13 cellular contexts compared by ENCODE assay signal in the genomic region with DNA sequence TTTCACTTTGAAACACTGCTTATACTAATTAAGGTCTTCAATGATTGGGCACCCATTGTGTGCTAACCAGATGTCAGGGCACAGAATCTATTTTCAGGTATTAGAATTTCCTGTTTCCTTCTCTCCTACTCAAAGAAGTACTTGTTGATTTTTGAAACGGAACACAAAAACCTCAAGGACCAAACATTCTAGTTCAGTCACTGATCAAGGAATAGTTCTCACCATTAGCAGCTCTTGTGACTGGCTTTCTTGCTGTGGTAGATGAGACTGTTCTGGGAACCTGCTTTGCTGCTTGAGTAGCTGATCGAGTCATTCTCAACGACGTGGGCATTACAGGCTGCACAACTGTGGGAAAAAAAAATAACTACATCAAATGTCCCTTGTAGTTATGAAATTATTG. TPM values are rescaled to one million over a fixed set of nuclear protein-coding genes. Genes with fewer than 3 reads are reported as not detected.
DNase-seq lines count a peak whose midpoint lies in the region; ATAC-seq and TF ChIP-seq lines count a peak whose summit lies in the region.
"Had no signal": no experiment of that assay in that cellular context is flagged by ENCODE, and none has a peak within 500 bp of the region (broad histone marks: within the 10 kb centered on the region; RNA-seq: fewer than 3 reads in every experiment).

No MANE protein-coding gene starts in this region.

- peaks cover 3 to 39% (median 29%) of the 10 kb centered on the region in 4 donors for H3K4me1 Mint-ChIP-seq in CD4-positive, CD25-positive, alpha-beta regulatory T cell

- peak; percentile 28 to 42 for ATAC-seq in CD4-positive, CD25-positive, alpha-beta regulatory T cell (ENCODE audit: low read depth in 2 of 2)
- ATAC-seq in HG02938 (IDR thresholded peaks at IDR 0.05; ENCODE audit: unreplicated experiment): peak; percentile 64
- ATAC-seq: Panc1 had no signal

- TF ChIP-seq CTCF in mammary epithelial cell (conservative IDR thresholded peaks at IDR 0.05 in 1 of 2, IDR thresholded peaks at IDR 0.05 in 1 of 2; ENCODE audit: extremely low read depth in 1 of 2, insufficient read depth in 1 of 2, low read depth in 1 of 2, low read length in 2 of 2) (no peak), smooth muscle cell (IDR thresholded peaks at IDR 0.05; ENCODE audit: borderline replicate concordance, insufficient read depth, poor library complexity, severe bottlenecking) (no peak), BE2C (IDR thresholded peaks at IDR 0.05; ENCODE audit: low read depth, low read length) (no peak)

- DNase-seq in CD4-positive, CD25-positive, alpha-beta regulatory T cell: no peak
- DNase-seq in GM19238 (ENCODE audit: insufficient read length, low spot score) (peak; percentile 16), mammary epithelial cell (peak; percentile 14), smooth muscle cell (lab: John Stamatoyannopoulos, UW; ENCODE audit: unreplicated experiment) (no peak), BE2C (no peak), mesenteric fat pad (ENCODE audit: low spot score) (no peak), NCI-H1105 treated with DMSO at 0.1 percent for 48 hours (lab: John Stamatoyannopoulos, UW) (no peak)
- DNase-seq: activated CD4-positive, alpha-beta T cell treated with anti-CD3 and anti-CD28 coated beads, Interleukin-2, amount 50 U/mL, for 4 hours; hypothalamus; MG63 had no signal

- H3F3A ChIP-seq in smooth muscle cell (ENCODE audit: low read depth): no peaks in the 10 kb centered on the region

- intact Hi-C loops in mammary epithelial cell (cut with micrococcal nuclease): no loop called here

- peak overlapping the region; percentile 43 to 89 (median 72) for H3K27ac Mint-ChIP-seq in CD4-positive, CD25-positive, alpha-beta regulatory T cell

- in situ Hi-C loops in mammary epithelial cell (cut with MboI; ENCODE audit: low sequenced_read_pairs in 2 of 2): no loop called here

- H4K20me1 ChIP-seq in mammary epithelial cell (ENCODE audit: insufficient read depth, low read length): no peaks in the 10 kb centered on the region
- H4K20me1 ChIP-seq in smooth muscle cell (ENCODE audit: low read depth): no peaks in the 10 kb centered on the region

- H3K4me2 ChIP-seq in mammary epithelial cell (ENCODE audit: insufficient read depth, low read depth, low read length) (no peak overlapping the region), smooth muscle cell (no peak overlapping the region)

- no peaks in the 10 kb centered on the region for H3K36me3 Mint-ChIP-seq in CD4-positive, CD25-positive, alpha-beta regulatory T cell

- CTCF ChIA-PET in mammary epithelial cell (lab: Charles Lee; ENCODE audit: low non-redundant PET): no interaction called here

- peak overlapping the region; percentile 66 for H3K4me3 ChIP-seq in CD4-positive, CD25-positive, alpha-beta regulatory T cell (ENCODE audit: low read depth, low read length)
- H3K4me3 ChIP-seq in mammary epithelial cell (replicated peaks in 1 of 3; ENCODE audit: insufficient read depth in 1 of 3, low read depth in 2 of 3, low read length in 3 of 3): no peak overlapping the region
- H3K4me3 ChIP-seq in smooth muscle cell: no peak overlapping the region
- no peak overlapping the region for H3K4me3 ChIP-seq in BE2C (ENCODE audit: low read depth, low read length)
- H3K4me3 ChIP-seq: MG63 had no signal

- no TSS peak for BruUV-seq in mammary epithelial cell (replicated peaks; lab: Mats Ljungman, UMichigan)

- H3K27me3 Mint-ChIP-seq in CD4-positive, CD25-positive, alpha-beta regulatory T cell: no peaks in the 10 kb centered on the region

- H2AFZ ChIP-seq in mammary epithelial cell (ENCODE audit: low read depth, low read length) (no peak overlapping the region), smooth muscle cell (ENCODE audit: low read depth) (no peak overlapping the region)

- peaks cover 29% of the 10 kb centered on the region for H3K4me1 ChIP-seq in CD4-positive, CD25-positive, alpha-beta regulatory T cell (ENCODE audit: control insufficient read depth, insufficient read depth, low read length, poor library complexity, severe bottlenecking)
- H3K4me1 ChIP-seq in mammary epithelial cell (ENCODE audit: insufficient read depth, low read length): no peaks in the 10 kb centered on the region
- H3K4me1 ChIP-seq in smooth muscle cell (ENCODE audit: low read depth): no peaks in the 10 kb centered on the region
- no peaks in the 10 kb centered on the region for H3K4me1 ChIP-seq in BE2C

- H3K27me3 ChIP-seq in CD4-positive, CD25-positive, alpha-beta regulatory T cell (ENCODE audit: control insufficient read depth, insufficient read depth, low read length): no peaks in the 10 kb centered on the region
- H3K27me3 ChIP-seq in mammary epithelial cell (ENCODE audit: insufficient read depth, low read length) (no peaks in the 10 kb centered on the region), smooth muscle cell (ENCODE audit: low read depth) (no peaks in the 10 kb centered on the region), BE2C (no peaks in the 10 kb centered on the region)
- H3K27me3 ChIP-seq: MG63, neutrophil had no signal

- H3K27ac ChIP-seq in CD4-positive, CD25-positive, alpha-beta regulatory T cell (ENCODE audit: insufficient read depth, low read length, poor library complexity, severe bottlenecking): peak overlapping the region; percentile 48
- H3K27ac ChIP-seq in mammary epithelial cell (ENCODE audit: insufficient read depth, low read depth, low read length) (no peak overlapping the region), smooth muscle cell (ENCODE audit: low read depth) (no peak overlapping the region)
- H3K27ac ChIP-seq: neutrophil had no signal

- 86% methylated on average over 4 of the region's 4 CpGs for WGBS in mammary epithelial cell (ENCODE audit: low coverage, missing lambda C conversion rate)
- 84% methylated on average over 4 of the region's 4 CpGs for WGBS in smooth muscle cell (ENCODE audit: low lambda C conversion rate)

- H3K36me3 ChIP-seq in CD4-positive, CD25-positive, alpha-beta regulatory T cell (ENCODE audit: control insufficient read depth, insufficient read depth, low read length): no peaks in the 10 kb centered on the region
- H3K36me3 ChIP-seq in mammary epithelial cell (ENCODE audit: insufficient read depth, low read length): peaks cover 30% of the 10 kb centered on the region
- H3K36me3 ChIP-seq in smooth muscle cell (ENCODE audit: low read depth): no peaks in the 10 kb centered on the region
- peaks cover 69% of the 10 kb centered on the region for H3K36me3 ChIP-seq in BE2C

- dilution Hi-C loops in mammary epithelial cell (cut with HindIII; ENCODE audit: low sequenced_read_pairs): no loop called here

- peak overlapping the region; percentile 11 to 57 (median 31) for H3K4me3 Mint-ChIP-seq in CD4-positive, CD25-positive, alpha-beta regulatory T cell

- H3K79me2 ChIP-seq in mammary epithelial cell (ENCODE audit: insufficient read depth, low read length): peaks cover 12% of the 10 kb centered on the region
- peaks cover 6% of the 10 kb centered on the region for H3K79me2 ChIP-seq in smooth muscle cell (ENCODE audit: low read depth)

- H3K9ac ChIP-seq in mammary epithelial cell (ENCODE audit: insufficient read depth, low read length): no peak overlapping the region
- H3K9ac ChIP-seq in smooth muscle cell (ENCODE audit: low read depth): no peak overlapping the region

- H3K9me3 ChIP-seq in CD4-positive, CD25-positive, alpha-beta regulatory T cell (ENCODE audit: control insufficient read depth in 2 of 2, low read length in 2 of 2): no peaks in the 10 kb centered on the region
- no peaks in the 10 kb centered on the region for H3K9me3 ChIP-seq in mammary epithelial cell (replicated peaks; ENCODE audit: insufficient read depth, low read length)
- no peaks in the 10 kb centered on the region for H3K9me3 ChIP-seq in smooth muscle cell (replicated peaks; ENCODE audit: low read depth)
- H3K9me3 ChIP-seq in BE2C: no peaks in the 10 kb centered on the region
- H3K9me3 ChIP-seq: MG63, neutrophil had no signal

- H3K9me3 Mint-ChIP-seq in CD4-positive, CD25-positive, alpha-beta regulatory T cell: no peaks in the 10 kb centered on the region

RNA-seq across cellular contexts. Expression of a gene that starts 11.0 kb away (rescaled TPM):
- total RNA-seq in CD4-positive, CD25-positive, alpha-beta regulatory T cell: 0.67 TPM
- polyA plus RNA-seq in CD4-positive, CD25-positive, alpha-beta regulatory T cell: 1 to 10 TPM; 1.2 to 4.1 (median 2.1) TPM
- 10 to 100 TPM in 1 of 2 donors, under 1 TPM in 1; 0.50 to 33.9 TPM for total RNA-seq in mammary epithelial cell
- 18.1 TPM for polyA plus RNA-seq in mammary epithelial cell
- polyA minus RNA-seq in mammary epithelial cell: 3.8 TPM
- total RNA-seq in smooth muscle cell: 5.3 and 8.0 TPM in 2 replicates
- polyA plus RNA-seq in smooth muscle cell: 5.3 and 7.5 TPM in 2 replicates
- 1.3 TPM for polyA plus RNA-seq in BE2C (2012; ENCODE audit: insufficient read depth, insufficient read length, low read depth)
- not detected for total RNA-seq in mesenteric fat pad

RNA-seq across cellular contexts. Expression of a gene that starts 51.4 kb away (rescaled TPM):
- 58.6 TPM for total RNA-seq in CD4-positive, CD25-positive, alpha-beta regulatory T cell
- 100 to 1,000 TPM; 163 to 313 (median 194) TPM for polyA plus RNA-seq in CD4-positive, CD25-positive, alpha-beta regulatory T cell
- total RNA-seq in mammary epithelial cell: 100 to 1,000 TPM; 138 to 232 TPM
- 156 TPM for polyA plus RNA-seq in mammary epithelial cell
- polyA minus RNA-seq in mammary epithelial cell: 47.3 TPM
- total RNA-seq in smooth muscle cell: 166 and 170 TPM in 2 replicates
- polyA plus RNA-seq in smooth muscle cell: 201 and 234 TPM in 2 replicates
- 22.8 TPM for polyA plus RNA-seq in BE2C (2012; ENCODE audit: insufficient read depth, insufficient read length, low read depth)
- 241 TPM for total RNA-seq in mesenteric fat pad

Comparison
In these comparisons a context has a peak if more than half of its experiments do, and no peak if none do; other contexts are left out.
1. DNase-seq: peak in GM19238 (single experiment) and mammary epithelial cell (single experiment); none in CD4-positive, CD25-positive, alpha-beta regulatory T cell (0 of 3), smooth muscle cell (single experiment), BE2C (single experiment), mesenteric fat pad (single experiment) and NCI-H1105 treated with DMSO at 0.1 percent for 48 hours (single experiment).